8 cellular contexts compared by ENCODE assay signal in genomic region chr19:14058182-14059092, GRCh38. TPM values are rescaled to one million over a fixed set of nuclear protein-coding genes. Genes with fewer than 3 reads are reported as not detected.
DNase-seq lines count a peak whose midpoint lies in the region; ATAC-seq and TF ChIP-seq lines count a peak whose summit lies in the region.
"Had no signal": no experiment of that assay in that cellular context is flagged by ENCODE, and none has a peak within 500 bp of the region (broad histone marks: within the 10 kb centered on the region; RNA-seq: fewer than 3 reads in every experiment).

No MANE protein-coding gene starts in this region.

- in situ Hi-C loops in astrocyte of the spinal cord (cut with HindIII; ENCODE audit: low sequenced_read_pairs) = no loop called here

- H3K9me3 ChIP-seq in neural cell (ENCODE audit: low read length) = no peaks in the 10 kb centered on the region

- peaks cover 18% of the 10 kb centered on the region for H3K27me3 ChIP-seq in neural cell (ENCODE audit: insufficient read depth, low read depth, low read length)

- H3K27me3 Mint-ChIP-seq in T-helper 2 cell treated with Interferon-gamma antibody and Interleukin-4, amounts not matched to agents 5 μg/mL and 100 μg/mL, for 36 hours (ENCODE audit: low read depth) = peaks cover 33% of the 10 kb centered on the region

- no peak for DNase-seq in T-helper 2 cell treated with Interferon-gamma antibody and Interleukin-4, amounts not matched to agents 5 μg/mL and 100 μg/mL, for 36 hours (ENCODE audit: low spot score)
- no peak for DNase-seq in T-helper 2 cell
- DNase-seq in astrocyte of the spinal cord (ENCODE audit: low read depth, low spot score) = no peak
- DNase-seq in left lobe of liver (ENCODE audit: low spot score) = no peak
- DNase-seq in DMS114 treated with DMSO at 0.1 percent for 48 hours (lab: John Stamatoyannopoulos, UW; ENCODE audit: unreplicated experiment) = no peak
- DNase-seq: aorta had no signal

- H3K4me1 Mint-ChIP-seq in T-helper 2 cell treated with Interferon-gamma antibody and Interleukin-4, amounts not matched to agents 5 μg/mL and 100 μg/mL, for 36 hours (ENCODE audit: low read depth) = peaks cover 15% of the 10 kb centered on the region

- no peak overlapping the region for H3K27ac Mint-ChIP-seq in T-helper 2 cell treated with Interferon-gamma antibody and Interleukin-4, amounts not matched to agents 5 μg/mL and 100 μg/mL, for 36 hours

- no peaks in the 10 kb centered on the region for H3K9me3 Mint-ChIP-seq in T-helper 2 cell treated with Interferon-gamma antibody and Interleukin-4, amounts not matched to agents 5 μg/mL and 100 μg/mL, for 36 hours

- H3K4me3 ChIP-seq in astrocyte of the spinal cord (ENCODE audit: low read depth, low read length) = peak overlapping the region; percentile 32
- H3K4me3 ChIP-seq in neural cell (ENCODE audit: low read length) = peak overlapping the region; percentile 59

- peak overlapping the region; percentile 76 for H3K4me3 Mint-ChIP-seq in T-helper 2 cell treated with Interferon-gamma antibody and Interleukin-4, amounts not matched to agents 5 μg/mL and 100 μg/mL, for 36 hours

- no peak for ATAC-seq in left lobe of liver

- no peak overlapping the region for H3K27ac ChIP-seq in neural cell (ENCODE audit: low read length)
- H3K27ac ChIP-seq: parathyroid adenoma had no signal

- peaks cover 7% of the 10 kb centered on the region for H3K36me3 Mint-ChIP-seq in T-helper 2 cell treated with Interferon-gamma antibody and Interleukin-4, amounts not matched to agents 5 μg/mL and 100 μg/mL, for 36 hours (ENCODE audit: low read depth)

- no peaks in the 10 kb centered on the region for H3K79me2 ChIP-seq in neural cell (replicated peaks; ENCODE audit: insufficient read depth, low read length)
- H3K79me2 ChIP-seq: parathyroid adenoma had no signal

- H3K36me3 ChIP-seq in neural cell (ENCODE audit: insufficient read depth, low read length) = no peaks in the 10 kb centered on the region

- H3F3A ChIP-seq in neural cell (ENCODE audit: insufficient read depth, low read length, poor library complexity, severe bottlenecking) = no peaks in the 10 kb centered on the region

- peak overlapping the region; percentile 20 for H3K9ac ChIP-seq in neural cell (ENCODE audit: low read length)
- H3K9ac ChIP-seq: parathyroid adenoma had no signal

- no peaks in the 10 kb centered on the region for H4K20me1 ChIP-seq in neural cell (ENCODE audit: insufficient read depth)

- TF ChIP-seq CTCF in astrocyte of the spinal cord (IDR thresholded peaks at IDR 0.05; ENCODE audit: low read depth, low read length) = no peak
- no peak for TF ChIP-seq CTCF in neural cell (IDR thresholded peaks at IDR 0.05; ENCODE audit: poor library complexity, severe bottlenecking)

- no peaks in the 10 kb centered on the region for H3K9me2 ChIP-seq in neural cell (ENCODE audit: insufficient read depth, low read length)

- TF ChIP-seq RAD21 in neural cell (conservative IDR thresholded peaks at IDR 0.05) = no peak

- no peak overlapping the region for H2AFZ ChIP-seq in neural cell (ENCODE audit: low read depth, low read length)

- no peak overlapping the region for H3K4me2 ChIP-seq in neural cell (ENCODE audit: low read length)

- TF ChIP-seq EP300 in neural cell (conservative IDR thresholded peaks at IDR 0.05; ENCODE audit: poor library complexity, severe bottlenecking) = no peak

TF ChIP-seq in neural cell, 6 proteins besides CTCF, POLR2A, EP300 and RAD21:
- no peak for TF ChIP-seq MXI1 (conservative IDR thresholded peaks at IDR 0.05; ENCODE audit: poor library complexity, severe bottlenecking)

RNA-seq across cellular contexts. Expression of gene PALM3, which starts 3.4 kb away (rescaled TPM):
- polyA plus RNA-seq in neural cell = 0.33 TPM in 1 of 2 replicates, not detected in the other
- polyA minus RNA-seq in neural cell = 0.46 and 0.49 TPM in 2 replicates
- 42.7 TPM for total RNA-seq in left lobe of liver

RNA-seq across cellular contexts. Expression of gene MISP3, which starts 14.1 kb away (rescaled TPM):
- 3.7 and 8.2 TPM in 2 replicates for polyA plus RNA-seq in neural cell
- polyA minus RNA-seq in neural cell = 2.2 and 2.4 TPM in 2 replicates
- total RNA-seq in left lobe of liver = 15.2 TPM

RNA-seq across cellular contexts. Expression of gene IL27RA, which starts 26.9 kb away (rescaled TPM):
- 1.0 and 1.6 TPM in 2 replicates for polyA plus RNA-seq in neural cell
- 0.97 and 1.3 TPM in 2 replicates for polyA minus RNA-seq in neural cell
- total RNA-seq in left lobe of liver = 1.4 TPM

RNA-seq across cellular contexts. Expression of gene C19orf67, which starts 27.1 kb away (rescaled TPM):
- not detected in 2 replicates for polyA plus RNA-seq in neural cell
- 1.3 TPM in 1 of 2 replicates, not detected in the other for polyA minus RNA-seq in neural cell
- not detected for total RNA-seq in left lobe of liver
- total RNA-seq: aorta had no signal
- polyA plus RNA-seq: aorta had no signal

RNA-seq across cellular contexts. Expression of gene RLN3, which starts 30.5 kb away (rescaled TPM):
- not detected in 2 replicates for polyA plus RNA-seq in neural cell
- polyA minus RNA-seq in neural cell = not detected in 2 replicates
- not detected for total RNA-seq in left lobe of liver
- total RNA-seq: aorta had no signal
- polyA plus RNA-seq: aorta had no signal
